Comparison of ENCODE assay signal across 26 cellular contexts in the genomic region with DNA sequence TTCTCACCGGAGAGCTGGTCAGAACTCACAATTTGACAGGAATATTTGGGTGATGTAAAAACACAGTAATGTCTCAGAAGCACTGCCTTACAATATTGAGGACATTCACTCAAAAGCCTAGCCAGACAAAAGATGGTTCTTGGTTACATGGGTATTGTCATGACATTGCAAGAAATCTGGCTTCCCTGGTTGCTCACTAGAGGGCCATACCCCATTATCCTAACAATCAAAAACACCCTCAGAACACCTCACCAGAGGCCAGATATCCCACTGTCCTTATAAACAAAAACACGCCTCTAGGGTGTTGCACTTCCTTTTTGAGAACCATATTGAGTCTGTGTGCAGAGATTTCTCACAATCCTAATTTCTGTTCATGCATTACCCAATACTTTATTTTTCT.
"Had no signal": no experiment of that assay in that cellular context is flagged by ENCODE, and none has a peak within 500 bp of the region (broad histone marks: within the 10 kb centered on the region; RNA-seq: fewer than 3 reads in every experiment).

No MANE protein-coding gene starts in this region.

- H3K4me1 ChIP-seq: esophagus squamous epithelium, left lung, psoas muscle, sigmoid colon, stomach, thyroid gland had no signal

- H3K27ac ChIP-seq: coronary artery, esophagus squamous epithelium, left lung, psoas muscle, sigmoid colon, stomach, thyroid gland had no signal

- FAIRE-seq: keratinocyte had no signal

- ATAC-seq: left lung; naive thymus-derived CD8-positive, alpha-beta T cell; psoas muscle; right cardiac atrium; stimulated activated effector memory CD8-positive, alpha-beta T cell treated with anti-CD3 and anti-CD28 coated beads, Interleukin-12 subunit alpha, Interleukin-12 subunit beta, amount 100 ng/mL, for 72 hours had no signal

- H3K4me3 Mint-ChIP-seq: immature natural killer cell; naive thymus-derived CD8-positive, alpha-beta T cell; nephron progenitor cell; stimulated activated effector memory CD8-positive, alpha-beta T cell treated with anti-CD3 and anti-CD28 coated beads, Interleukin-12 subunit alpha, Interleukin-12 subunit beta, amount 100 ng/mL, for 72 hours; type B pancreatic cell had no signal

- H3K27me3 ChIP-seq: esophagus squamous epithelium, left lung, sigmoid colon, stomach, thyroid gland had no signal

- H3K9me3 ChIP-seq: esophagus squamous epithelium, left lung, psoas muscle, sigmoid colon, stomach, thyroid gland had no signal

- H3K4me3 ChIP-seq: coronary artery, esophagus squamous epithelium, left lung, psoas muscle, sigmoid colon, stomach, thyroid gland had no signal

- H3K36me3 Mint-ChIP-seq: immature natural killer cell; stimulated activated effector memory CD8-positive, alpha-beta T cell treated with anti-CD3 and anti-CD28 coated beads, Interleukin-12 subunit alpha, Interleukin-12 subunit beta, amount 100 ng/mL, for 72 hours; type B pancreatic cell had no signal

- H3K27me3 Mint-ChIP-seq: naive thymus-derived CD8-positive, alpha-beta T cell; type B pancreatic cell had no signal

- DNase-seq: dermis blood vessel endothelial cell; effector memory CD4-positive, alpha-beta T cell; erythroblast; esophagus squamous epithelium; foreskin melanocyte; hypothalamus; immature natural killer cell; left lung; mesenchymal stem cell; midbrain; naive thymus-derived CD8-positive, alpha-beta T cell; nephron progenitor cell; nucleus accumbens; posterior cingulate gyrus; psoas muscle; right cardiac atrium; sigmoid colon; stimulated activated CD4-positive, alpha-beta T cell treated with anti-CD3 and anti-CD28 coated beads, Interleukin-2, amount 100 ng/mL, for 24 hours; stimulated activated CD4-positive, alpha-beta T cell treated with anti-CD3 and anti-CD28 coated beads, Interleukin-4, amount 100 ng/mL, for 24 hours; stimulated activated naive CD4-positive, alpha-beta T cell treated with Interleukin-2 at 50 U/mL for 16 hours; stomach; thyroid gland had no signal

- H3K27ac Mint-ChIP-seq: immature natural killer cell; naive thymus-derived CD8-positive, alpha-beta T cell; nephron progenitor cell; stimulated activated effector memory CD8-positive, alpha-beta T cell treated with anti-CD3 and anti-CD28 coated beads, Interleukin-12 subunit alpha, Interleukin-12 subunit beta, amount 100 ng/mL, for 72 hours; type B pancreatic cell had no signal

- H3K4me1 Mint-ChIP-seq: immature natural killer cell; naive thymus-derived CD8-positive, alpha-beta T cell; nephron progenitor cell; stimulated activated effector memory CD8-positive, alpha-beta T cell treated with anti-CD3 and anti-CD28 coated beads, Interleukin-12 subunit alpha, Interleukin-12 subunit beta, amount 100 ng/mL, for 72 hours had no signal

- H3K36me3 ChIP-seq: esophagus squamous epithelium, left lung, sigmoid colon, stomach, thyroid gland had no signal

- H3K9me3 Mint-ChIP-seq: nephron progenitor cell, type B pancreatic cell had no signal
